11 cellular contexts compared by ENCODE assay signal in the genomic region with DNA sequence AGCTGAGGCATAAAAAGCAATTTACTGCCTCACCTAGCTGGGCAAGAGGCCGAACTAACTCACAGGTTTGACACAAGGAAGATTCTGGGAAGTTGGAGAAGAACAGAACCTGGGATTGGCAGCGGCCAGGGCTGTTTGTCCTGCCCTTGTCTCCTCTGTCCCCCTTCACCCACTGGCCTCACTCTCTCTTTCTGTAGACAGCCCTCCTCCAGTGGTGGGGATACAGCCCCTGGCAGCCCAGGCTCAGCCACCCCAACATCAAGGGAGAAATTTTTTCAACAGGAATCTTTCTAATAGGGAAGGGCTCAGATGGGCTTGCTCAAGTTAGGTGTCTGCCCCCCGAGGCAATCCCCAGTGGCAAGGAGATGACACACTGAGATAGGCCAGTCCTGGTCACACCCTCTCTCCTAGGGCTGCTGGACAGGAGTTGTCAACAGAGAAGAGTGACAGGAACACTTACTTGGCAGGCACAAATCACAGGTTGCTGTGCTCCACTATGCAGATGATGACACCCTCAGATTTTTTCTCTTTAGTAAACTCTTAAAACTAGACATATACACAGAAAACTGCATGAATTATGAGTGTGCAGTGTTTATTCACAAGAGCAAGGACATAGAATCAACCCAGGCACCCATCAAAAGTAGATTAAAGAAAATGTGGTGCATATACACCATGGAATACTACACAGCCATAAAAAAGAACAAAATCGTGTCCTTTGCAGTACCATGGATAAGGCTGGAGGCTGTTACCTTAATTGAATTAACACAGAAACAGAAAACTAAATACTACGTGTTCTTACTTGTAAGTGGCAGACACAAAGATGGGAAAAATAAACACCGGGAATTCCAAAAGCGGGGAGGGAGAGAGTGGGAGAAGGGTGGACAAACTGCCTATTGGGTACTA. TPM values are rescaled to one million over a fixed set of nuclear protein-coding genes. Genes with fewer than 3 reads are reported as not detected.
DNase-seq lines count a peak whose midpoint lies in the region; ATAC-seq and TF ChIP-seq lines count a peak whose summit lies in the region.
"Had no signal": no experiment of that assay in that cellular context is flagged by ENCODE, and none has a peak within 500 bp of the region (broad histone marks: within the 10 kb centered on the region; RNA-seq: fewer than 3 reads in every experiment).

No MANE protein-coding gene starts in this region.

- no peak for ATAC-seq in GM23338
- no peak; the same call in 1 of the 3 replicates for ATAC-seq in RWPE2 (ENCODE audit: low read depth)
- ATAC-seq in GM18517 (IDR thresholded peaks at IDR 0.05; ENCODE audit: unreplicated experiment) = no peak
- ATAC-seq in GM21526 (IDR thresholded peaks at IDR 0.05; ENCODE audit: low FRiP score, unreplicated experiment) = no peak

- peaks cover 10% of the 10 kb centered on the region for H3K4me1 Mint-ChIP-seq in GM23338

- H3K4me2 ChIP-seq in GM23338 = no peak overlapping the region; the same call in 1 of the 2 replicates
- H3K4me2 ChIP-seq in hepatocyte = peak overlapping the region; percentile 27

- H3K4me1 ChIP-seq in GM23338 (ENCODE audit: insufficient read depth) (no peaks in the 10 kb centered on the region), RWPE2 (ENCODE audit: insufficient read depth, poor library complexity, severe bottlenecking) (peaks cover 7% of the 10 kb centered on the region), hepatocyte (ENCODE audit: insufficient read depth) (no peaks in the 10 kb centered on the region), tibial nerve (peaks cover 0 to 9% (median 3%) of the 10 kb centered on the region in 4 donors)

- TF ChIP-seq CTCF in GM23338 (conservative IDR thresholded peaks at IDR 0.05; ENCODE audit: low read depth in 2 of 2) (no peak), RWPE2 (IDR thresholded peaks at IDR 0.05; ENCODE audit: poor library complexity, severe bottlenecking) (no peak), hepatocyte (IDR thresholded peaks at IDR 0.05; ENCODE audit: poor library complexity) (no peak), tibial nerve (IDR thresholded peaks at IDR 0.05) (no peak)

- no peak overlapping the region for H3K27ac ChIP-seq in GM23338 (ENCODE audit: low read depth)
- H3K27ac ChIP-seq in RWPE2 (ENCODE audit: poor library complexity, severe bottlenecking) = peak overlapping the region; percentile 91
- peak overlapping the region; percentile 88 for H3K27ac ChIP-seq in hepatocyte
- peak overlapping the region in 20 of 21 experiments; percentile 56 to 89 (median 78) for H3K27ac ChIP-seq in skin epidermis
- no peak overlapping the region for H3K27ac ChIP-seq in tibial nerve
- H3K27ac ChIP-seq: C4-2B, dorsolateral prefrontal cortex had no signal

- no peaks in the 10 kb centered on the region for H3F3A ChIP-seq in GM23338 (replicated peaks; ENCODE audit: low read depth)

- H3K9me3 Mint-ChIP-seq in GM23338 = no peaks in the 10 kb centered on the region

- H4K20me1 ChIP-seq in GM23338 (replicated peaks; ENCODE audit: insufficient read depth) = no peaks in the 10 kb centered on the region
- H4K20me1 ChIP-seq in hepatocyte (ENCODE audit: insufficient read depth, poor library complexity, severe bottlenecking) = no peaks in the 10 kb centered on the region

- H3K27me3 ChIP-seq in GM23338 (ENCODE audit: insufficient read depth) (no peaks in the 10 kb centered on the region), RWPE2 (ENCODE audit: insufficient read depth, poor library complexity, severe bottlenecking) (no peaks in the 10 kb centered on the region), hepatocyte (no peaks in the 10 kb centered on the region), tibial nerve (peaks cover 0 to 12% of the 10 kb centered on the region in 2 donors)
- H3K27me3 ChIP-seq: dorsolateral prefrontal cortex had no signal

- H3K36me3 Mint-ChIP-seq in GM23338 (ENCODE audit: low read depth) = no peaks in the 10 kb centered on the region

- H3K27ac Mint-ChIP-seq in GM23338 = no peak overlapping the region

- no peaks in the 10 kb centered on the region for H3K79me2 ChIP-seq in GM23338 (replicated peaks; ENCODE audit: insufficient read depth)
- no peaks in the 10 kb centered on the region for H3K79me2 ChIP-seq in hepatocyte

- H3K9me2 ChIP-seq in GM23338 (ENCODE audit: insufficient read depth) (no peaks in the 10 kb centered on the region), hepatocyte (replicated peaks; ENCODE audit: insufficient read depth) (no peaks in the 10 kb centered on the region)

- H3K9me3 ChIP-seq in RWPE2 (ENCODE audit: severe bottlenecking) (no peaks in the 10 kb centered on the region), hepatocyte (ENCODE audit: low read depth) (no peaks in the 10 kb centered on the region), tibial nerve (no peaks in the 10 kb centered on the region)

- 0 out of 2 replicates have a peak overlapping the region, but pooled peaks have one; percentile 46 for H3K4me3 ChIP-seq in GM23338
- peak overlapping the region; percentile 2 for H3K4me3 ChIP-seq in RWPE2 (ENCODE audit: severe bottlenecking)
- no peak overlapping the region for H3K4me3 ChIP-seq in hepatocyte
- no peak overlapping the region for H3K4me3 ChIP-seq in skin epidermis
- no peak overlapping the region for H3K4me3 ChIP-seq in tibial nerve

- H3K27me3 Mint-ChIP-seq in GM23338 (ENCODE audit: insufficient read depth, low read depth, poor library complexity) = peaks cover 6% of the 10 kb centered on the region

- H3K4me3 Mint-ChIP-seq in GM23338 = no peak overlapping the region; the same call in 2 of the 3 replicates

- no peak for TF ChIP-seq EP300 in tibial nerve (IDR thresholded peaks at IDR 0.05)

- no peaks in the 10 kb centered on the region for H3K36me3 ChIP-seq in GM23338 (ENCODE audit: insufficient read depth)
- H3K36me3 ChIP-seq in RWPE2 (ENCODE audit: low read depth) = no peaks in the 10 kb centered on the region
- no peaks in the 10 kb centered on the region for H3K36me3 ChIP-seq in hepatocyte (replicated peaks; ENCODE audit: insufficient read depth, low read depth)
- H3K36me3 ChIP-seq in tibial nerve = no peaks in the 10 kb centered on the region

- no peak for DNase-seq in GM23338 (ENCODE audit: low spot score)
- DNase-seq in RWPE2 (ENCODE audit: low spot score) = no peak
- no peak for DNase-seq in hepatocyte (ENCODE audit: low spot score)
- no peak for DNase-seq in NCI-H2107 treated with DMSO at 0.1 percent for 48 hours (lab: John Stamatoyannopoulos, UW; ENCODE audit: unreplicated experiment)
- DNase-seq in tibial nerve (ENCODE audit: low spot score in 2 of 2) = no peak

- H2AFZ ChIP-seq in GM23338 (peak overlapping the region; percentile 94), hepatocyte (no peak overlapping the region)

- 80% methylated on average over 7 of the region's 7 CpGs for WGBS in hepatocyte (ENCODE audit: low lambda C conversion rate, missing lambda C conversion rate)
- WGBS in tibial nerve, 2 donors = 80 to 85% methylated on average over 7 of the region's 7 CpGs

- TF ChIP-seq POLR2A in tibial nerve (IDR thresholded peaks at IDR 0.05) = no peak

TF ChIP-seq in GM23338, 12 proteins besides CTCF, POLR2A, EP300 and RAD21:
- TF ChIP-seq, protein P1, sequence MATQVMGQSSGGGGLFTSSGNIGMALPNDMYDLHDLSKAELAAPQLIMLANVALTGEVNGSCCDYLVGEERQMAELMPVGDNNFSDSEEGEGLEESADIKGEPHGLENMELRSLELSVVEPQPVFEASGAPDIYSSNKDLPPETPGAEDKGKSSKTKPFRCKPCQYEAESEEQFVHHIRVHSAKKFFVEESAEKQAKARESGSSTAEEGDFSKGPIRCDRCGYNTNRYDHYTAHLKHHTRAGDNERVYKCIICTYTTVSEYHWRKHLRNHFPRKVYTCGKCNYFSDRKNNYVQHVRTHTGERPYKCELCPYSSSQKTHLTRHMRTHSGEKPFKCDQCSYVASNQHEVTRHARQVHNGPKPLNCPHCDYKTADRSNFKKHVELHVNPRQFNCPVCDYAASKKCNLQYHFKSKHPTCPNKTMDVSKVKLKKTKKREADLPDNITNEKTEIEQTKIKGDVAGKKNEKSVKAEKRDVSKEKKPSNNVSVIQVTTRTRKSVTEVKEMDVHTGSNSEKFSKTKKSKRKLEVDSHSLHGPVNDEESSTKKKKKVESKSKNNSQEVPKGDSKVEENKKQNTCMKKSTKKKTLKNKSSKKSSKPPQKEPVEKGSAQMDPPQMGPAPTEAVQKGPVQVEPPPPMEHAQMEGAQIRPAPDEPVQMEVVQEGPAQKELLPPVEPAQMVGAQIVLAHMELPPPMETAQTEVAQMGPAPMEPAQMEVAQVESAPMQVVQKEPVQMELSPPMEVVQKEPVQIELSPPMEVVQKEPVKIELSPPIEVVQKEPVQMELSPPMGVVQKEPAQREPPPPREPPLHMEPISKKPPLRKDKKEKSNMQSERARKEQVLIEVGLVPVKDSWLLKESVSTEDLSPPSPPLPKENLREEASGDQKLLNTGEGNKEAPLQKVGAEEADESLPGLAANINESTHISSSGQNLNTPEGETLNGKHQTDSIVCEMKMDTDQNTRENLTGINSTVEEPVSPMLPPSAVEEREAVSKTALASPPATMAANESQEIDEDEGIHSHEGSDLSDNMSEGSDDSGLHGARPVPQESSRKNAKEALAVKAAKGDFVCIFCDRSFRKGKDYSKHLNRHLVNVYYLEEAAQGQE (IDR thresholded peaks at IDR 0.05; ENCODE audit: unreplicated experiment) = no peak
TF ChIP-seq in GM23338: peak in this region for 0.

RNA-seq across cellular contexts. Expression of a gene that starts 36.4 kb away (rescaled TPM):
- 0.07 TPM in 1 of 2 replicates, not detected in the other for total RNA-seq in GM23338 (2014; rRNA removed; shearing (Covaris generic))
- polyA plus RNA-seq in GM23338 (2016; fragmentation: Nextera tagmentation; extraction: Ambion mirVana) (0.15 TPM in 1 of 2 replicates, not detected in the other), hepatocyte (0.21 TPM in 1 of 2 replicates, not detected in the other)
- total RNA-seq in hepatocyte (0.04 and 0.17 TPM in 2 replicates), tibial nerve (not detected)
- total RNA-seq: left lobe of liver had no signal

RNA-seq across cellular contexts. Expression of a gene that starts 37.2 kb away (rescaled TPM):
- total RNA-seq in GM23338 (2014; rRNA removed; shearing (Covaris generic)) = not detected in 2 replicates
- not detected in 2 replicates for polyA plus RNA-seq in GM23338 (2016; fragmentation: Nextera tagmentation; extraction: Ambion mirVana)
- 0.07 and 0.20 TPM in 2 replicates for total RNA-seq in hepatocyte
- 0.54 TPM in 1 of 2 replicates, not detected in the other for polyA plus RNA-seq in hepatocyte
- not detected for total RNA-seq in tibial nerve
- total RNA-seq: left lobe of liver had no signal

Comparison
In these comparisons a context has a peak if more than half of its experiments do, and no peak if none do; other contexts are left out.
1. H3K27ac ChIP-seq: peak in RWPE2 (single experiment), hepatocyte (single experiment) and skin epidermis (20 of 21); none in GM23338 (single experiment) and tibial nerve (0 of 4).
2. H3K4me3 ChIP-seq: peak in GM23338 (single experiment) and RWPE2 (single experiment); none in hepatocyte (single experiment), skin epidermis (0 of 7) and tibial nerve (0 of 4).